10 cellular contexts compared by ENCODE assay signal in the genomic region with DNA sequence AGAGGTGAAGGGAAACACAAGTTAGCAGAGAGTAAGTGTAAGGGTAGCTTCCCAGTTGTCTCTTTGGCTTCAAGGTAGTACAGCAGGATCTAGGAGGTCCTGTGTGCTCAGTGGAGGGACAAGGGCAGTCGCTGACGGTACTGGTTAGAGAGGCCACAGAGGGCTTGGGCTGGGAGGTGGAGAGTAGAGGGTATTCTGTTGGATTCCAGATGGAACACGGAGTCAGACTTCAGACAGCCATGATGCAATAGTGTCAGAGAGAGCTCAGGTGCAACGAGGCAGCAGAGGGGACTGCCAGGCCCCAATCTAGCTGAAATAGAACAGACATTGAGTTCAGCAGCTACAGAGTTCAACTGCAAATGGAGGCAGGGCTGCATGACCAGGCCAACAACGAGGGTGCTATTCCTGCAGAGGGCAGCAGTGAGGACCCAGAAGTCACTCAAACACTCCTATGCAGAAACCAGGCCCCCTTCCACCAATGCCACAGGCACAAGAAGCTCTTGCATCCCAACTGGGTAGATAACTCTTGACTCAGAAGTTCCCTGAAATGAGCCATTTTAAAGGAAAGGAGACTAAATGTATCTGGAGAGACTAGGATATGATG.
DNase-seq lines count a peak whose midpoint lies in the region; ATAC-seq, FAIRE-seq and TF ChIP-seq lines count a peak whose summit lies in the region.
"Had no signal": no experiment of that assay in that cellular context is flagged by ENCODE, and none has a peak within 500 bp of the region (broad histone marks: within the 10 kb centered on the region; RNA-seq: fewer than 3 reads in every experiment).

No MANE protein-coding gene starts in this region.

- H3K4me3 ChIP-seq in Caco-2 (ENCODE audit: low read depth, low read length) (no peak overlapping the region), IMR-90 (ENCODE audit: insufficient read depth, low read depth, low read length) (no peak overlapping the region), epithelial cell of proximal tubule (ENCODE audit: low read depth, low read length) (no peak overlapping the region), kidney (ENCODE audit: low read length in 2 of 2) (no peak overlapping the region)

- H3K9ac ChIP-seq in IMR-90 (ENCODE audit: low read depth, low read length): no peak overlapping the region
- H3K9ac ChIP-seq in kidney (ENCODE audit: low read length in 2 of 2): no peak overlapping the region

- no peaks in the 10 kb centered on the region for H4K20me1 ChIP-seq in IMR-90 (ENCODE audit: insufficient read depth, low read length)

- no peak overlapping the region for H4K91ac ChIP-seq in IMR-90 (ENCODE audit: insufficient read depth, low read depth, low read length)

- in situ Hi-C loops in IMR-90 (cut with MboI; ENCODE audit: low sequenced_read_pairs): no loop called here

- no peak overlapping the region for H2BK5ac ChIP-seq in IMR-90 (ENCODE audit: low read depth, low read length, poor library complexity, severe bottlenecking)

- H3K4me1 ChIP-seq in Caco-2 (no peaks in the 10 kb centered on the region), IMR-90 (ENCODE audit: control insufficient read depth, insufficient read depth, low read length) (no peaks in the 10 kb centered on the region), kidney (ENCODE audit: control insufficient read depth in 1 of 2, insufficient read depth in 1 of 2, low read depth in 1 of 2, low read length in 2 of 2) (peaks cover 0 to 7% of the 10 kb centered on the region in 2 donors)

- no peak overlapping the region for H2AFZ ChIP-seq in IMR-90 (replicated peaks; ENCODE audit: low read length, poor library complexity)

- no peak overlapping the region for H4K8ac ChIP-seq in IMR-90 (ENCODE audit: low read depth in 2 of 2, low read length in 2 of 2)

- H3K36me3 ChIP-seq in Caco-2 (ENCODE audit: control insufficient read depth, insufficient read depth, low read length) (no peaks in the 10 kb centered on the region), IMR-90 (ENCODE audit: control insufficient read depth, insufficient read depth, low read length) (no peaks in the 10 kb centered on the region), kidney (ENCODE audit: control insufficient read depth in 1 of 2, insufficient read depth in 2 of 2, low read length in 2 of 2) (no peaks in the 10 kb centered on the region)

- H3K9me3 ChIP-seq in Caco-2: no peaks in the 10 kb centered on the region
- H3K9me3 ChIP-seq in IMR-90 (ENCODE audit: control insufficient read depth, insufficient read depth, low read length): no peaks in the 10 kb centered on the region
- no peaks in the 10 kb centered on the region for H3K9me3 ChIP-seq in kidney (ENCODE audit: control insufficient read depth in 1 of 2, low read length in 2 of 2)

- no peak overlapping the region for H3K4me3 Mint-ChIP-seq in Caco-2 (ENCODE audit: unreplicated experiment)

- intact Hi-C loops in Caco-2 (cut with micrococcal nuclease; ENCODE audit: unreplicated experiment) (loop anchor here (5.0 kb wide), 1 partner anchor 284 kb away; no protein-coding TSS in a partner anchor), IMR-90 (cut with micrococcal nuclease) (no loop called here), kidney (cut with DNase I) (no loop called here)

- no peak overlapping the region for H2BK120ac ChIP-seq in IMR-90 (ENCODE audit: low read depth, low read length)

- no peak overlapping the region for H2AK5ac ChIP-seq in IMR-90 (ENCODE audit: low read depth, low read length)

- 32% methylated on average over 2 of the region's 5 CpGs; no CpG with 5 or more reads in 1 of the 2 experiments for WGBS in IMR-90 (ENCODE audit: extremely low coverage in 2 of 2, insufficient read length in 1 of 2), 2 experiments

- TF ChIP-seq RAD21 in IMR-90 (IDR thresholded peaks at IDR 0.05; ENCODE audit: low read length): no peak

- no peaks in the 10 kb centered on the region for H3K79me1 ChIP-seq in IMR-90 (ENCODE audit: low read depth in 1 of 2, low read length in 2 of 2)

- no peak overlapping the region for H3K23ac ChIP-seq in IMR-90 (ENCODE audit: low read depth, low read length)

- H3K27ac Mint-ChIP-seq in Caco-2 (ENCODE audit: unreplicated experiment): no peak overlapping the region

- DNase-seq in Caco-2 (peak; percentile 30 to 33), GM19239 (ENCODE audit: insufficient read length, low spot score) (peak; percentile 4), IMR-90 (no peak), epithelial cell of proximal tubule (ENCODE audit: low read depth) (no peak), LoVo (ENCODE audit: low spot score) (no peak), NCI-H1436 treated with DMSO at 0.1 percent for 48 hours (lab: John Stamatoyannopoulos, UW) (no peak), omental fat pad (ENCODE audit: low spot score) (no peak), kidney (no peak)
- DNase-seq: hippocampal formation, NCI-H2227 treated with DMSO at 0.1 percent for 48 hours had no signal

- peak in 1 of 2 experiments; percentile 20 for TF ChIP-seq CTCF in Caco-2 (IDR thresholded peaks at IDR 0.05; ENCODE audit: insufficient read depth in 1 of 2, low read depth in 1 of 2, low read length in 1 of 2, severe bottlenecking in 1 of 2, unreplicated experiment in 1 of 2)
- TF ChIP-seq CTCF in IMR-90 (conservative IDR thresholded peaks at IDR 0.05; ENCODE audit: low read depth, low read length): no peak
- peak; percentile 47 for TF ChIP-seq CTCF in epithelial cell of proximal tubule (conservative IDR thresholded peaks at IDR 0.05; ENCODE audit: low read depth, low read length)
- TF ChIP-seq CTCF in omental fat pad (IDR thresholded peaks at IDR 0.05): no peak
- TF ChIP-seq CTCF in kidney (IDR thresholded peaks at IDR 0.05; ENCODE audit: borderline replicate concordance, extremely low read depth, insufficient read depth): no peak

- POLR2A ChIA-PET in Caco-2 (lab: Charles Lee): no interaction called here
- POLR2A ChIA-PET in IMR-90 (lab: Charles Lee; ENCODE audit: unreplicated experiment): interaction anchor here (0.6 kb wide), 1 partner anchor 185 kb away, joined by 3 read pairs; no protein-coding TSS in a partner anchor

- H3K27ac ChIP-seq in IMR-90 (ENCODE audit: insufficient read depth, low read length) (no peak overlapping the region), kidney (ENCODE audit: low read depth in 2 of 2, low read length in 2 of 2) (no peak overlapping the region)

- BruUV-seq in Caco-2 (replicated peaks; lab: Mats Ljungman, UMichigan) (no TSS peak), IMR-90 (replicated peaks; lab: Mats Ljungman, UMichigan) (no TSS peak)

- H2BK20ac ChIP-seq in IMR-90 (ENCODE audit: low read depth, low read length): no peak overlapping the region

- H3K14ac ChIP-seq in IMR-90 (replicated peaks; ENCODE audit: low read depth, low read length): no peak overlapping the region

- no peak overlapping the region for H4K5ac ChIP-seq in IMR-90 (ENCODE audit: low read depth, low read length)

- FAIRE-seq in GM19239 (lab: Jason Lieb, UNC) (no peak), kidney (lab: Jason Lieb, UNC) (no peak)

- H3K9me3 Mint-ChIP-seq in Caco-2 (ENCODE audit: unreplicated experiment): peaks cover 10% of the 10 kb centered on the region

- H3K9me1 ChIP-seq in IMR-90 (ENCODE audit: insufficient read depth, low read length): no peaks in the 10 kb centered on the region

- H3K18ac ChIP-seq in IMR-90 (ENCODE audit: low read depth, low read length): no peak overlapping the region

- H3K56ac ChIP-seq in IMR-90 (ENCODE audit: extremely low read depth, insufficient read depth, low read length): no peak overlapping the region

- no peak for ATAC-seq in IMR-90 (ENCODE audit: low read depth)
- no peak for ATAC-seq in omental fat pad (ENCODE audit: low FRiP score)

- no peak overlapping the region for H2BK15ac ChIP-seq in IMR-90 (ENCODE audit: low read depth, low read length)

- dilution Hi-C loops in IMR-90 (cut with HindIII; ENCODE audit: low sequenced_read_pairs, unreplicated experiment): no loop called here

- no peaks in the 10 kb centered on the region for H3K36me3 Mint-ChIP-seq in Caco-2 (ENCODE audit: insufficient read depth, unreplicated experiment)

- no peak overlapping the region for H3K4me2 ChIP-seq in IMR-90 (ENCODE audit: low read depth, low read length)

- H2AK9ac ChIP-seq in IMR-90 (replicated peaks; ENCODE audit: low read depth, low read length, poor library complexity): no peak overlapping the region

- no peaks in the 10 kb centered on the region for H3K4me1 Mint-ChIP-seq in Caco-2 (ENCODE audit: low read depth, unreplicated experiment)

- no peaks in the 10 kb centered on the region for H3K27me3 Mint-ChIP-seq in Caco-2 (ENCODE audit: insufficient read depth, unreplicated experiment)

- CTCF ChIA-PET in Caco-2 (lab: Charles Lee) (interaction anchor here (0.6 to 1.2 kb wide), 3 partner anchors 18 to 46 kb away, joined by 3 read pairs; no protein-coding TSS in a partner anchor), IMR-90 (lab: Yijun Ruan, JAX) (interaction anchor here (1.0 kb wide), 1 partner anchor 21 kb away, joined by 4 read pairs; no protein-coding TSS in a partner anchor)

- no peak overlapping the region for H3K4ac ChIP-seq in IMR-90 (ENCODE audit: low read depth, low read length)

- H3K27me3 ChIP-seq in Caco-2 (replicated peaks; ENCODE audit: control insufficient read depth, insufficient read depth, low read length) (no peaks in the 10 kb centered on the region), IMR-90 (ENCODE audit: control insufficient read depth, insufficient read depth, low read length) (no peaks in the 10 kb centered on the region)

- TF ChIP-seq POLR2A in IMR-90 (IDR thresholded peaks at IDR 0.05; ENCODE audit: low read depth, low read length): no peak

TF ChIP-seq in IMR-90, 13 proteins besides CTCF, POLR2A, EP300 and RAD21:
- TF ChIP-seq CEBPB (IDR thresholded peaks at IDR 0.05; ENCODE audit: low read depth, low read length): peak; percentile 31; the same call in 1 of the 2 replicates
- TF ChIP-seq SMC3 (IDR thresholded peaks at IDR 0.05; ENCODE audit: low read depth, low read length): no peak

Comparison
In these comparisons a context has a peak if more than half of its experiments do, and no peak if none do; other contexts are left out.
1. DNase-seq: peak in Caco-2 (2 of 2) and GM19239 (single experiment); none in IMR-90 (single experiment), epithelial cell of proximal tubule (single experiment), LoVo (single experiment), NCI-H1436 treated with DMSO at 0.1 percent for 48 hours (single experiment), omental fat pad (single experiment) and kidney (single experiment).